In the genomic region with DNA sequence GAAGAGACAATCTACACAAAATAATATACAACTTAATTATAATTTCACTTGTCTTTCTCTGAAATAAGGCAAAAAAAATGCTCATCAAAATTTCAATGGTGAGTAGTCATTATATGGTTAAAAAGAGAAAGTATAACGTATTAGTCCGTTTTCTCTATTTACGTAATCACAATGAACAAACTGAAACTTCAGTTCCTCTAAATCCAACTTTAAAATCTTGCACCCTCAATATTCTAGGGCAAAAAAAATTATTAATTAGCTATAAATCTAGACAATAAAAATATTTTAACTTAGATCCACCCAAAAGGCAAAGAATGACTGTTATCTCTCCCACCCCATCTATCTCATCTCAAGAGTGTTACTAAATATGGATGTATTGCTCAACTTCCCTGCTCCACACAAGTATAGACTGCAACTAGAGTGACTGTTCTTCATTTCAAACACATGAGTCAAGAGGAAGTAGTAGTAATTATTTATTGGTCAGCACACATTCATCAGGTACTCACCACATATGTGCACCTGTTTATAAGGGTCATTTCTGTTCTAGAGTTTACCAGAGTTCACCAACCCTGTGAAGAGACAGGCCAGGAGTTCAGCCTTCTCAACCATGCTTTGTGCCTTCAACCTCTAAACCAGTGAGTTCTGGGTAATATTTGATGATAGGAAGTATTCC, we compare ENCODE assay signal across 1 cellular context.
A peak's percentile ranks its signal among the peaks of the same experiment; 100 is the strongest.
TF ChIP-seq lines count a peak whose summit lies in the region.

No MANE protein-coding gene starts in this region.

TF ChIP-seq in HepG2, 621 proteins besides CTCF, POLR2A, EP300 and RAD21 (continued from another document and continues in another):
- no peak for TF ChIP-seq CEBPZ (IDR thresholded peaks at IDR 0.05; ENCODE audit: low read length)
- TF ChIP-seq RXRB (CRISPR knock-in tag; IDR thresholded peaks at IDR 0.05; ENCODE audit: borderline replicate concordance), result peak; percentile 75; the same call in 1 of the 2 replicates
- TF ChIP-seq ZNF670 (CRISPR knock-in tag; IDR thresholded peaks at IDR 0.05; ENCODE audit: borderline replicate concordance), result 0 out of 2 replicates have a peak, but pooled peaks have one; percentile 19
- TF ChIP-seq SP5 (CRISPR knock-in tag; IDR thresholded peaks at IDR 0.05; ENCODE audit: borderline replicate concordance, low read depth), result no peak
- TF ChIP-seq, protein P1, sequence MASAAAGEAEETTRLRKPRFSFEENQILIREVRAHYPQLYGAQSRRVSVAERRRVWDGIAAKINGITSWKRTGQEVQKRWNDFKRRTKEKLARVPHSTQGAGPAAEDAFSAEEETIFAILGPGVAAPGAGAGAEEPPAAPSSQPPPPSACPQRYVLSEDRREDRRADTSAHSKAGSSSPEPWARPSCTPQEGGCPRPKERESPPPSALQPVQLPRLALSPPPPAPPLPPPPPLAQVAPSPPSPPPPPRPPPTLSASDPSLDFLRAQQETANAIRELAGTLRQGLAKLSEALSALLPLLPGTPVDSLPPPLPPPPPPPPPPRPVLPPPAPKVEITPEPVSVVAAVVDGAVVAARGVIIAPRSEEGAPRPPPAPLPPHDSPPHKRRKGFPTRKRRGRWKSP (CRISPR knock-in tag; IDR thresholded peaks at IDR 0.05), result peak; percentile 33; the same call in 1 of the 2 replicates
- TF ChIP-seq, protein P2, sequence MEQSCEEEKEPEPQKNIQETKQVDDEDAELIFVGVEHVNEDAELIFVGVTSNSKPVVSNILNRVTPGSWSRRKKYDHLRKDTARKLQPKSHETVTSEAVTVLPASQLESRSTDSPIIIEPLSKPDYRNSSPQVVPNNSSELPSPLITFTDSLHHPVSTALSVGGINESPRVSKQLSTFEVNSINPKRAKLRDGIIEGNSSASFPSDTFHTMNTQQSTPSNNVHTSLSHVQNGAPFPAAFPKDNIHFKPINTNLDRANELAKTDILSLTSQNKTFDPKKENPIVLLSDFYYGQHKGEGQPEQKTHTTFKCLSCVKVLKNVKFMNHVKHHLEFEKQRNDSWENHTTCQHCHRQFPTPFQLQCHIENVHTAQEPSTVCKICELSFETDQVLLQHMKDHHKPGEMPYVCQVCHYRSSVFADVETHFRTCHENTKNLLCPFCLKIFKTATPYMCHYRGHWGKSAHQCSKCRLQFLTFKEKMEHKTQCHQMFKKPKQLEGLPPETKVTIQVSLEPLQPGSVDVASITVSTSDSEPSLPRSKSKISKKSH (CRISPR knock-in tag; IDR thresholded peaks at IDR 0.05; ENCODE audit: borderline replicate concordance), result no peak
- TF ChIP-seq ZNF546 (CRISPR knock-in tag; conservative IDR thresholded peaks at IDR 0.05), result no peak
- peak; percentile 83 for TF ChIP-seq MED1 (CRISPR knock-in tag; IDR thresholded peaks at IDR 0.05)
- peak; percentile 77 for TF ChIP-seq NCOA2 (CRISPR knock-in tag; IDR thresholded peaks at IDR 0.05)
- no peak for TF ChIP-seq HCFC1 (IDR thresholded peaks at IDR 0.05; ENCODE audit: low read depth, low read length)
- TF ChIP-seq, protein P3, sequence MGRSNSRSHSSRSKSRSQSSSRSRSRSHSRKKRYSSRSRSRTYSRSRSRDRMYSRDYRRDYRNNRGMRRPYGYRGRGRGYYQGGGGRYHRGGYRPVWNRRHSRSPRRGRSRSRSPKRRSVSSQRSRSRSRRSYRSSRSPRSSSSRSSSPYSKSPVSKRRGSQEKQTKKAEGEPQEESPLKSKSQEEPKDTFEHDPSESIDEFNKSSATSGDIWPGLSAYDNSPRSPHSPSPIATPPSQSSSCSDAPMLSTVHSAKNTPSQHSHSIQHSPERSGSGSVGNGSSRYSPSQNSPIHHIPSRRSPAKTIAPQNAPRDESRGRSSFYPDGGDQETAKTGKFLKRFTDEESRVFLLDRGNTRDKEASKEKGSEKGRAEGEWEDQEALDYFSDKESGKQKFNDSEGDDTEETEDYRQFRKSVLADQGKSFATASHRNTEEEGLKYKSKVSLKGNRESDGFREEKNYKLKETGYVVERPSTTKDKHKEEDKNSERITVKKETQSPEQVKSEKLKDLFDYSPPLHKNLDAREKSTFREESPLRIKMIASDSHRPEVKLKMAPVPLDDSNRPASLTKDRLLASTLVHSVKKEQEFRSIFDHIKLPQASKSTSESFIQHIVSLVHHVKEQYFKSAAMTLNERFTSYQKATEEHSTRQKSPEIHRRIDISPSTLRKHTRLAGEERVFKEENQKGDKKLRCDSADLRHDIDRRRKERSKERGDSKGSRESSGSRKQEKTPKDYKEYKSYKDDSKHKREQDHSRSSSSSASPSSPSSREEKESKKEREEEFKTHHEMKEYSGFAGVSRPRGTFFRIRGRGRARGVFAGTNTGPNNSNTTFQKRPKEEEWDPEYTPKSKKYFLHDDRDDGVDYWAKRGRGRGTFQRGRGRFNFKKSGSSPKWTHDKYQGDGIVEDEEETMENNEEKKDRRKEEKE (IDR thresholded peaks at IDR 0.05), result no peak
- no peak for TF ChIP-seq ZMAT5 (CRISPR knock-in tag; IDR thresholded peaks at IDR 0.05; ENCODE audit: borderline replicate concordance, low read depth)
- TF ChIP-seq ZNF280D (CRISPR knock-in tag; IDR thresholded peaks at IDR 0.05), result no peak
- peak; percentile 53; the same call in 1 of the 2 replicates for TF ChIP-seq EHMT2 (IDR thresholded peaks at IDR 0.05; ENCODE audit: borderline replicate concordance, low read depth, low read length)
- no peak for TF ChIP-seq ZFX (CRISPR knock-in tag; IDR thresholded peaks at IDR 0.05; ENCODE audit: low read depth)
- TF ChIP-seq KAT8 (CRISPR knock-in tag; IDR thresholded peaks at IDR 0.05), result peak; percentile 70
- TF ChIP-seq ZNF124 (CRISPR knock-in tag; IDR thresholded peaks at IDR 0.05), result no peak
- TF ChIP-seq SRY (CRISPR knock-in tag; IDR thresholded peaks at IDR 0.05), result no peak
- peak; percentile 86 for TF ChIP-seq SRF (IDR thresholded peaks at IDR 0.05; ENCODE audit: low read depth, low read length)
- TF ChIP-seq NFATC3 (CRISPR knock-in tag; IDR thresholded peaks at IDR 0.05), result no peak
- TF ChIP-seq HNRNPH1 (optimal IDR thresholded peaks at IDR 0.05; ENCODE audit: low read depth, low read length), result no peak
- TF ChIP-seq ELF4 (CRISPR knock-in tag; IDR thresholded peaks at IDR 0.05; ENCODE audit: borderline replicate concordance), result no peak
- TF ChIP-seq HNF4G (IDR thresholded peaks at IDR 0.05; ENCODE audit: borderline replicate concordance, low read depth, low read length), result no peak
- no peak for TF ChIP-seq HNF4G (CRISPR knock-in tag; IDR thresholded peaks at IDR 0.05; ENCODE audit: borderline replicate concordance, low read depth)
- TF ChIP-seq CEBPB (IDR thresholded peaks at IDR 0.05; ENCODE audit: borderline replicate concordance, low read depth, low read length), result peak; percentile 97
- no peak for TF ChIP-seq ZNF12 (CRISPR knock-in tag; IDR thresholded peaks at IDR 0.05)
- no peak for TF ChIP-seq ISL2 (CRISPR knock-in tag; IDR thresholded peaks at IDR 0.05)
- no peak for TF ChIP-seq TRIM24 (CRISPR knock-in tag; IDR thresholded peaks at IDR 0.05)
- TF ChIP-seq ATF4 (CRISPR knock-in tag; IDR thresholded peaks at IDR 0.05), result peak in 1 of 2 experiments; percentile 52; a peak in 1 of 4 replicates
- no peak for TF ChIP-seq ZNF619 (CRISPR knock-in tag; IDR thresholded peaks at IDR 0.05)
- TF ChIP-seq ZNF556 (CRISPR knock-in tag; IDR thresholded peaks at IDR 0.05; ENCODE audit: borderline replicate concordance), result no peak
- TF ChIP-seq FOXA1 (IDR thresholded peaks at IDR 0.05), result no peak
- no peak; the same call in 1 of the 2 replicates for TF ChIP-seq FOXA1 (CRISPR knock-in tag; IDR thresholded peaks at IDR 0.05)
- TF ChIP-seq ARNT2 (CRISPR knock-in tag; IDR thresholded peaks at IDR 0.05; ENCODE audit: low read depth), result no peak
- TF ChIP-seq EEA1 (CRISPR knock-in tag; IDR thresholded peaks at IDR 0.05; ENCODE audit: borderline replicate concordance), result no peak
- 0 out of 2 replicates have a peak, but pooled peaks have one; percentile 7 for TF ChIP-seq SIX1 (CRISPR knock-in tag; IDR thresholded peaks at IDR 0.05; ENCODE audit: borderline replicate concordance)
- no peak for TF ChIP-seq SUZ12 (IDR thresholded peaks at IDR 0.05; ENCODE audit: low read depth, low read length)
- no peak for TF ChIP-seq SKIL (CRISPR knock-in tag; IDR thresholded peaks at IDR 0.05; ENCODE audit: borderline replicate concordance)
- TF ChIP-seq ZKSCAN8 (CRISPR knock-in tag; IDR thresholded peaks at IDR 0.05; ENCODE audit: borderline replicate concordance), result 0 out of 2 replicates have a peak, but pooled peaks have one; percentile 25
- peak; percentile 97 for TF ChIP-seq MEF2D (CRISPR knock-in tag; IDR thresholded peaks at IDR 0.05)
- TF ChIP-seq NR2F6 (IDR thresholded peaks at IDR 0.05), result no peak
- TF ChIP-seq NR2F6 (CRISPR knock-in tag; IDR thresholded peaks at IDR 0.05), result no peak
- TF ChIP-seq, protein P4, sequence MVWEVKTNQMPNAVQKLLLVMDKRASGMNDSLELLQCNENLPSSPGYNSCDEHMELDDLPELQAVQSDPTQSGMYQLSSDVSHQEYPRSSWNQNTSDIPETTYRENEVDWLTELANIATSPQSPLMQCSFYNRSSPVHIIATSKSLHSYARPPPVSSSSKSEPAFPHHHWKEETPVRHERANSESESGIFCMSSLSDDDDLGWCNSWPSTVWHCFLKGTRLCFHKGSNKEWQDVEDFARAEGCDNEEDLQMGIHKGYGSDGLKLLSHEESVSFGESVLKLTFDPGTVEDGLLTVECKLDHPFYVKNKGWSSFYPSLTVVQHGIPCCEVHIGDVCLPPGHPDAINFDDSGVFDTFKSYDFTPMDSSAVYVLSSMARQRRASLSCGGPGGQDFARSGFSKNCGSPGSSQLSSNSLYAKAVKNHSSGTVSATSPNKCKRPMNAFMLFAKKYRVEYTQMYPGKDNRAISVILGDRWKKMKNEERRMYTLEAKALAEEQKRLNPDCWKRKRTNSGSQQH (CRISPR knock-in tag; IDR thresholded peaks at IDR 0.05; ENCODE audit: low read depth), result no peak
- TF ChIP-seq SRSF4 (IDR thresholded peaks at IDR 0.05; ENCODE audit: low read depth, low read length, poor library complexity, severe bottlenecking), result no peak
- TF ChIP-seq PRPF4 (IDR thresholded peaks at IDR 0.05; ENCODE audit: low read depth, low read length, poor library complexity, severe bottlenecking), result no peak
